ENCODE assay signal across 25 cellular contexts in genomic region chr2:204135752-204136151, GRCh38.
"Had no signal": no experiment of that assay in that cellular context is flagged by ENCODE, and none has a peak within 500 bp of the region (broad histone marks: within the 10 kb centered on the region; RNA-seq: fewer than 3 reads in every experiment).

No MANE protein-coding gene starts in this region.

- H3K4me1 ChIP-seq: left lung, right lobe of liver, thyroid gland had no signal

- H3K4me2 ChIP-seq: SK-N-SH had no signal

- H3K27me3 ChIP-seq: left lung, right lobe of liver, thyroid gland had no signal

- H3K27me3 Mint-ChIP-seq: activated naive CD4-positive, alpha-beta T cell treated with anti-CD3 and anti-CD28 coated beads, Interleukin-2, amount 50 U/mL, for 24 hours; activated T-cell treated with anti-CD3 and anti-CD28 coated beads, Interleukin-2, amount 50 U/mL, for 24 hours had no signal

- H3K4me3 ChIP-seq: left lung, lung, right lobe of liver, skin epidermis, thyroid gland had no signal

- H3K4me1 Mint-ChIP-seq: activated naive CD4-positive, alpha-beta T cell treated with anti-CD3 and anti-CD28 coated beads, Interleukin-2, amount 50 U/mL, for 24 hours; naive B cell had no signal

- DNase-seq: activated CD4-positive, alpha-beta T cell treated with anti-CD3 and anti-CD28 coated beads for 1 hour; activated gamma-delta T cell; activated T-cell treated with anti-CD3 and anti-CD28 coated beads, Interleukin-2, amount 50 U/mL, for 24 hours; central memory CD4-positive, alpha-beta T cell; dermis blood vessel endothelial cell; effector memory CD4-positive, alpha-beta T cell; foreskin melanocyte; hippocampal formation; kidney glomerular epithelial cell; left lung; naive B cell; occipital lobe; posterior cingulate gyrus; right lobe of liver; SK-N-SH; stimulated activated CD4-positive, alpha-beta T cell treated with anti-CD3 and anti-CD28 coated beads, Interleukin-2, amount 100 ng/mL, for 24 hours; stimulated activated naive CD4-positive, alpha-beta T cell treated with Interleukin-2 at 50 U/mL for 16 hours; substantia nigra; thyroid gland had no signal

- H3K9me3 Mint-ChIP-seq: activated naive CD4-positive, alpha-beta T cell treated with anti-CD3 and anti-CD28 coated beads, Interleukin-2, amount 50 U/mL, for 24 hours; activated T-cell treated with anti-CD3 and anti-CD28 coated beads, Interleukin-2, amount 50 U/mL, for 24 hours had no signal

- ATAC-seq: esophagus mucosa, left lung, right lobe of liver had no signal

- H3K36me3 Mint-ChIP-seq: activated naive CD4-positive, alpha-beta T cell treated with anti-CD3 and anti-CD28 coated beads, Interleukin-2, amount 50 U/mL, for 24 hours; naive B cell had no signal

- H3K27ac Mint-ChIP-seq: activated naive CD4-positive, alpha-beta T cell treated with anti-CD3 and anti-CD28 coated beads, Interleukin-2, amount 50 U/mL, for 24 hours; activated T-cell treated with anti-CD3 and anti-CD28 coated beads, Interleukin-2, amount 50 U/mL, for 24 hours; naive B cell had no signal

- FAIRE-seq: astrocyte had no signal

- H3K36me3 ChIP-seq: left lung, right lobe of liver, thyroid gland had no signal

- H3K9ac ChIP-seq: SK-N-SH had no signal

- H3K4me3 Mint-ChIP-seq: activated naive CD4-positive, alpha-beta T cell treated with anti-CD3 and anti-CD28 coated beads, Interleukin-2, amount 50 U/mL, for 24 hours; activated T-cell treated with anti-CD3 and anti-CD28 coated beads, Interleukin-2, amount 50 U/mL, for 24 hours; naive B cell had no signal

- H3K27ac ChIP-seq: left lung, right lobe of liver, skin epidermis, thyroid gland, VCaP had no signal

- H3K9me3 ChIP-seq: left lung, right lobe of liver, SK-N-SH, thyroid gland had no signal
